Comparison of ENCODE assay signal across 8 cellular contexts in genomic region chr17:48997827-48998556, GRCh38. TPM values are rescaled to one million over a fixed set of nuclear protein-coding genes. Genes with fewer than 3 reads are reported as not detected.
DNase-seq lines count a peak whose midpoint lies in the region; ATAC-seq lines count a peak whose summit lies in the region.

No MANE protein-coding gene starts in this region.

- H3K79me2 ChIP-seq in GM23248 (ENCODE audit: insufficient read depth), result peaks cover 51% of the 10 kb centered on the region

- H3K4me2 ChIP-seq in GM23248 (ENCODE audit: unreplicated experiment), result peak overlapping the region; percentile 81

- in situ Hi-C loops in GM23248 (cut with MboI), result no loop called here

- peak overlapping the region; percentile 71 for H3K4me3 Mint-ChIP-seq in activated T-cell treated with anti-CD3 and anti-CD28 coated beads, Interleukin-2, amount 50 U/mL, for 24 hours

- H3K36me3 ChIP-seq in GM23248 (ENCODE audit: low read depth), result no peaks in the 10 kb centered on the region

- H3K27ac Mint-ChIP-seq in activated T-cell treated with anti-CD3 and anti-CD28 coated beads, Interleukin-2, amount 50 U/mL, for 24 hours, result no peak overlapping the region

- H3K9me3 ChIP-seq in GM23248 (ENCODE audit: low read depth), result no peaks in the 10 kb centered on the region

- peaks cover 16% of the 10 kb centered on the region; the same call in 1 of the 2 replicates for H3F3A ChIP-seq in GM23248 (ENCODE audit: insufficient read depth)

- peak overlapping the region; percentile 70 for H2AFZ ChIP-seq in GM23248

- DNase-seq in A172 (ENCODE audit: low spot score) (peak; percentile 50), GM23248 (no peak), islet precursor cell (peak; percentile 60), NCI-H1048 (lab: John Stamatoyannopoulos, UW) (no peak), caudate nucleus (lab: John Stamatoyannopoulos, UW) (no peak)
- DNase-seq in activated T-cell treated with anti-CD3 and anti-CD28 coated beads, Interleukin-2, amount 50 U/mL, for 24 hours, result peak; percentile 46

- H3K27me3 Mint-ChIP-seq in activated T-cell treated with anti-CD3 and anti-CD28 coated beads, Interleukin-2, amount 50 U/mL, for 24 hours, result peaks cover 85% of the 10 kb centered on the region

- peaks cover 31% of the 10 kb centered on the region for H3K4me1 Mint-ChIP-seq in activated T-cell treated with anti-CD3 and anti-CD28 coated beads, Interleukin-2, amount 50 U/mL, for 24 hours (ENCODE audit: low read depth)

- no peaks in the 10 kb centered on the region for H3K9me3 Mint-ChIP-seq in activated T-cell treated with anti-CD3 and anti-CD28 coated beads, Interleukin-2, amount 50 U/mL, for 24 hours

- H3K4me3 ChIP-seq in GM23248, result peak overlapping the region; percentile 73

- whole genome bisulfite sequencing in GM23248 (ENCODE audit: low coverage in 1 of 2, low lambda C conversion rate in 2 of 2, missing lambda C conversion rate in 2 of 2), 2 experiments, result 4 to 6% methylated on average over 41 to 58 of the region's 58 CpGs

- peaks cover 55% of the 10 kb centered on the region for H3K27me3 ChIP-seq in GM23248 (replicated peaks; ENCODE audit: insufficient read depth)

- no peaks in the 10 kb centered on the region for H3K9me2 ChIP-seq in GM23248 (ENCODE audit: insufficient read depth)

- 0 out of 2 replicates have a peak, but pooled peaks cover 12% of the 10 kb centered on the region for H3K4me1 ChIP-seq in GM23248 (ENCODE audit: insufficient read depth)

- H3K27ac ChIP-seq in GM23248 (peak overlapping the region; percentile 63), caudate nucleus (ENCODE audit: low read depth, low read length) (no peak overlapping the region)

- H3K9ac ChIP-seq in GM23248, result peak overlapping the region; percentile 84

- no peaks in the 10 kb centered on the region for H4K20me1 ChIP-seq in GM23248 (ENCODE audit: insufficient read depth)

- ATAC-seq in GM21737 (IDR thresholded peaks at IDR 0.05; ENCODE audit: unreplicated experiment) (no peak), HG02571 (IDR thresholded peaks at IDR 0.05; ENCODE audit: unreplicated experiment) (no peak)

- H3K36me3 Mint-ChIP-seq in activated T-cell treated with anti-CD3 and anti-CD28 coated beads, Interleukin-2, amount 50 U/mL, for 24 hours (ENCODE audit: low read depth), result no peaks in the 10 kb centered on the region

RNA-seq across cellular contexts. Expression of gene IGF2BP1, which starts 0.8 kb away (rescaled TPM):
- 14.8 and 16.0 TPM in 2 replicates for total RNA-seq in A172 (2014; rRNA removed; shearing (Covaris generic))
- total RNA-seq in GM23248 (2014; rRNA removed; shearing (Covaris generic)), result 4.3 and 5.7 TPM in 2 replicates
- polyA plus RNA-seq in GM23248 (2016; fragmentation: Nextera tagmentation; extraction: Ambion mirVana), result 5.6 and 8.1 TPM in 2 replicates

RNA-seq across cellular contexts. Expression of gene GIP, which starts 29.6 kb away (rescaled TPM):
- total RNA-seq in A172 (2014; rRNA removed; shearing (Covaris generic)), result not detected in 2 replicates
- total RNA-seq in GM23248 (2014; rRNA removed; shearing (Covaris generic)), result not detected in 2 replicates
- polyA plus RNA-seq in GM23248 (2016; fragmentation: Nextera tagmentation; extraction: Ambion mirVana), result 0.28 TPM in 1 of 2 replicates, not detected in the other

RNA-seq across cellular contexts. Expression of gene SNF8, which starts 53.4 kb away (rescaled TPM):
- total RNA-seq in A172 (2014; rRNA removed; shearing (Covaris generic)), result 157 and 175 TPM in 2 replicates
- total RNA-seq in GM23248 (2014; rRNA removed; shearing (Covaris generic)), result 81.6 and 94.9 TPM in 2 replicates
- 176 and 179 TPM in 2 replicates for polyA plus RNA-seq in GM23248 (2016; fragmentation: Nextera tagmentation; extraction: Ambion mirVana)

Comparison
In these comparisons a context has a peak if more than half of its experiments do, and no peak if none do; other contexts are left out.
1. DNase-seq: peak in A172 (single experiment), activated T-cell treated with anti-CD3 and anti-CD28 coated beads, Interleukin-2, amount 50 U/mL, for 24 hours (single experiment) and islet precursor cell (single experiment); none in GM23248 (single experiment), NCI-H1048 (single experiment) and caudate nucleus (0 of 61).